8 cellular contexts compared by ENCODE assay signal in the genomic region with DNA sequence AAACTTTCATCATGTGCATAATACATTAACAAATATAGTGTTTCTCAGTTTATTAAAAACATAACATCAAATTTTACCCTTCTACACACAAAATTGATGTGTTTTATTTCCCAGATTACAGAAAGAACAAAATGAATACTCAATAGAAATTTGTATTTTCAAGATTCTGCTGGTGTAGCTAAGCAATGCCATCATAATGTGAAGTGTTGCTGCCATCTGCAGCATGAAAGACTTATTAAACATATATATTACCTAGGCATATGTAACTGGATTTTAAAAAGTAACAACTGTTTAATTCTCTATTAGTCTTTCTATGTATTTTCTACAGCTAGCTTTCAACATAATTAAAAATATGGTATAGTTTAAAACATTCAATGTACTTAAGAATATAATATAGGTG. TPM values are rescaled to one million over a fixed set of nuclear protein-coding genes. Genes with fewer than 3 reads are reported as not detected.
A peak's percentile ranks its signal among the peaks of the same experiment; 100 is the strongest.
DNase-seq lines count a peak whose midpoint lies in the region; ATAC-seq and TF ChIP-seq lines count a peak whose summit lies in the region.

No MANE protein-coding gene starts in this region.

- no peak overlapping the region for H3K9ac ChIP-seq in OCI-LY1 (ENCODE audit: low read length)
- H3K9ac ChIP-seq in mesendoderm (ENCODE audit: low read length), result no peak overlapping the region

- H3K9me3 ChIP-seq in DOHH2 (ENCODE audit: control insufficient read depth, insufficient read depth, low read length), result peaks cover 1% of the 10 kb centered on the region; the same call in 1 of the 2 replicates
- peaks cover 2% of the 10 kb centered on the region; the same call in 1 of the 2 replicates for H3K9me3 ChIP-seq in OCI-LY1 (ENCODE audit: low read length)

- ATAC-seq in HG02885 (IDR thresholded peaks at IDR 0.05; ENCODE audit: poor library complexity, unreplicated experiment), result peak; percentile 70

- H3K4me1 ChIP-seq in DOHH2 (ENCODE audit: control insufficient read depth, low read length) (no peaks in the 10 kb centered on the region), OCI-LY1 (ENCODE audit: insufficient read depth, low read length, severe bottlenecking) (peaks cover 5% of the 10 kb centered on the region), mesendoderm (ENCODE audit: control insufficient read depth, low read depth, low read length) (no peaks in the 10 kb centered on the region)

- H3K23ac ChIP-seq in mesendoderm (ENCODE audit: low read length), result no peak overlapping the region

- H3K79me1 ChIP-seq in mesendoderm (ENCODE audit: low read length), result no peaks in the 10 kb centered on the region

- TF ChIP-seq CTCF in AG09309 (IDR thresholded peaks at IDR 0.05; ENCODE audit: control insufficient read depth, insufficient read depth, low read depth, low read length, missing control alignments), result peak; percentile 40
- TF ChIP-seq CTCF in DOHH2 (IDR thresholded peaks at IDR 0.05; ENCODE audit: low read depth, low read length, poor library complexity, severe bottlenecking), result peak; percentile 25
- peak; percentile 64 for TF ChIP-seq CTCF in OCI-LY1 (IDR thresholded peaks at IDR 0.05; ENCODE audit: low read length)
- peak; percentile 15 for TF ChIP-seq CTCF in cardiac fibroblast (IDR thresholded peaks at IDR 0.05; ENCODE audit: low read depth, low read length)

- no peaks in the 10 kb centered on the region for H3K9me2 ChIP-seq in DOHH2 (replicated peaks; ENCODE audit: control insufficient read depth, low read length)
- H3K9me2 ChIP-seq in OCI-LY1 (ENCODE audit: low read depth, low read length), result no peaks in the 10 kb centered on the region

- H4K20me1 ChIP-seq in DOHH2 (ENCODE audit: control insufficient read depth, insufficient read depth, low read depth, low read length) (no peaks in the 10 kb centered on the region), OCI-LY1 (ENCODE audit: insufficient read depth, low read length) (no peaks in the 10 kb centered on the region)

- no peak overlapping the region for H3K18ac ChIP-seq in mesendoderm (ENCODE audit: low read length)

- H3F3A ChIP-seq in DOHH2 (ENCODE audit: control insufficient read depth, insufficient read depth) (no peaks in the 10 kb centered on the region), OCI-LY1 (ENCODE audit: insufficient read depth, low read length) (no peaks in the 10 kb centered on the region)

- H3K56ac ChIP-seq in mesendoderm (ENCODE audit: low read length), result no peak overlapping the region

- no peak overlapping the region for H4K8ac ChIP-seq in mesendoderm (ENCODE audit: low read depth, low read length)

- H3K79me2 ChIP-seq in DOHH2 (ENCODE audit: control insufficient read depth, low read length), result no peaks in the 10 kb centered on the region
- no peaks in the 10 kb centered on the region for H3K79me2 ChIP-seq in OCI-LY1 (ENCODE audit: insufficient read depth, low read length)
- no peaks in the 10 kb centered on the region for H3K79me2 ChIP-seq in mesendoderm (ENCODE audit: control insufficient read depth, insufficient read depth, low read length)

- H2BK15ac ChIP-seq in mesendoderm (replicated peaks; ENCODE audit: low read depth), result no peak overlapping the region

- no peak overlapping the region for H2AFZ ChIP-seq in OCI-LY1 (ENCODE audit: low read length)

- no peak overlapping the region for H2BK120ac ChIP-seq in mesendoderm (ENCODE audit: low read depth, low read length)

- no peak overlapping the region for H4K5ac ChIP-seq in mesendoderm (ENCODE audit: low read length)

- no peak overlapping the region for H2BK5ac ChIP-seq in mesendoderm (ENCODE audit: low read length)

- H3K27me3 ChIP-seq in DOHH2 (ENCODE audit: control insufficient read depth, low read length), result no peaks in the 10 kb centered on the region
- no peaks in the 10 kb centered on the region for H3K27me3 ChIP-seq in OCI-LY1 (ENCODE audit: insufficient read depth, low read length)
- no peaks in the 10 kb centered on the region for H3K27me3 ChIP-seq in mesendoderm (ENCODE audit: insufficient read depth, low read length, poor library complexity)

- no peak overlapping the region for H3K4ac ChIP-seq in mesendoderm (ENCODE audit: low read depth, low read length)

- DNase-seq in AG09309 (ENCODE audit: low read depth) (peak; percentile 41), cardiac fibroblast (ENCODE audit: low read depth in 2 of 2) (peak; percentile 83 to 84), mesendoderm (peak; percentile 60), 8988T (no peak), islet precursor cell (no peak)

- H3K4me2 ChIP-seq in DOHH2 (ENCODE audit: low read length) (no peak overlapping the region), OCI-LY1 (ENCODE audit: low read length) (no peak overlapping the region), mesendoderm (ENCODE audit: low read length) (no peak overlapping the region)

- H3K36me3 ChIP-seq in DOHH2 (ENCODE audit: control insufficient read depth, low read length), result no peaks in the 10 kb centered on the region
- no peaks in the 10 kb centered on the region for H3K36me3 ChIP-seq in OCI-LY1 (ENCODE audit: insufficient read depth, low read length)
- H3K36me3 ChIP-seq in mesendoderm (ENCODE audit: control insufficient read depth, insufficient read depth, low read length), result no peaks in the 10 kb centered on the region

- no peak overlapping the region for H3K27ac ChIP-seq in DOHH2 (ENCODE audit: low read depth, low read length)
- H3K27ac ChIP-seq in OCI-LY1 (ENCODE audit: low read depth, low read length, poor library complexity, severe bottlenecking), result no peak overlapping the region
- no peak overlapping the region for H3K27ac ChIP-seq in mesendoderm (ENCODE audit: low read depth, low read length)

- H3K4me3 ChIP-seq in AG09309 (ENCODE audit: control insufficient read depth, low read depth, low read length), result no peak overlapping the region
- H3K4me3 ChIP-seq in DOHH2 (ENCODE audit: low read length), result no peak overlapping the region
- no peak overlapping the region for H3K4me3 ChIP-seq in OCI-LY1 (ENCODE audit: low read depth, low read length, poor library complexity, severe bottlenecking)
- H3K4me3 ChIP-seq in cardiac fibroblast (replicated peaks in 1 of 2; ENCODE audit: low read depth in 2 of 2, low read length in 2 of 2), result no peak overlapping the region
- no peak overlapping the region for H3K4me3 ChIP-seq in mesendoderm (ENCODE audit: low read length)

- H2AK5ac ChIP-seq in mesendoderm (ENCODE audit: low read length), result no peak overlapping the region

RNA-seq across cellular contexts. Expression of a gene that starts 27.5 kb away (rescaled TPM):
- not detected for polyA plus RNA-seq in mesendoderm (2013, experiment 1 of 2)
- not detected for polyA plus RNA-seq in mesendoderm (2013, experiment 2 of 2)

RNA-seq across cellular contexts. Expression of a gene that starts 33.3 kb away (rescaled TPM):
- 55.1 TPM for polyA plus RNA-seq in mesendoderm (2013, experiment 1 of 2)
- 57.2 TPM for polyA plus RNA-seq in mesendoderm (2013, experiment 2 of 2)

Comparison
In these comparisons a context has a peak if more than half of its experiments do, and no peak if none do; other contexts are left out.
1. DNase-seq: peak in AG09309 (single experiment), cardiac fibroblast (2 of 2) and mesendoderm (single experiment); none in 8988T (single experiment) and islet precursor cell (single experiment).
2. Peak in every context shown above with its lines, with median percentiles within 50 percentile points of each other: CTCF ChIP-seq.